In genomic region chr10:47402681-47403301, GRCh38 we compare ENCODE assay signal across 10 cellular contexts. TPM values are rescaled to one million over a fixed set of nuclear protein-coding genes. Genes with fewer than 3 reads are reported as not detected.
DNase-seq lines count a peak whose midpoint lies in the region; ATAC-seq and TF ChIP-seq lines count a peak whose summit lies in the region.
"Had no signal": no experiment of that assay in that cellular context is flagged by ENCODE, and none has a peak within 500 bp of the region (broad histone marks: within the 10 kb centered on the region; RNA-seq: fewer than 3 reads in every experiment).

No MANE protein-coding gene starts in this region.

- peak overlapping the region; percentile 32 for H3K4me3 Mint-ChIP-seq in Caco-2 (ENCODE audit: unreplicated experiment)
- H3K4me3 Mint-ChIP-seq: T-helper 17 cell had no signal

- peaks cover 70% of the 10 kb centered on the region for H3K4me1 ChIP-seq in Caco-2
- H3K4me1 ChIP-seq in RWPE2 (ENCODE audit: insufficient read depth, poor library complexity, severe bottlenecking) = peaks cover 35% of the 10 kb centered on the region
- peaks cover 24% of the 10 kb centered on the region for H3K4me1 ChIP-seq in foreskin keratinocyte

- H3K36me3 ChIP-seq in Caco-2 (ENCODE audit: control insufficient read depth, insufficient read depth, low read length) (no peaks in the 10 kb centered on the region), RWPE2 (ENCODE audit: low read depth) (no peaks in the 10 kb centered on the region)

- H3K27ac ChIP-seq in RWPE2 (ENCODE audit: poor library complexity, severe bottlenecking) (peak overlapping the region; percentile 70), foreskin keratinocyte (no peak overlapping the region)

- CTCF ChIA-PET in Caco-2 (lab: Charles Lee) = interaction anchor here (1.0 to 2.0 kb wide), 6 partner anchors 18 to 408 kb away, joined by 3 to 9 read pairs (median 4); partner anchors contain the start of gene ZNF488

- no peak for TF ChIP-seq CTCF in Caco-2 (IDR thresholded peaks at IDR 0.05; ENCODE audit: insufficient read depth in 1 of 2, low read depth in 1 of 2, low read length in 1 of 2, severe bottlenecking in 1 of 2, unreplicated experiment in 1 of 2)
- no peak for TF ChIP-seq CTCF in RWPE2 (IDR thresholded peaks at IDR 0.05; ENCODE audit: poor library complexity, severe bottlenecking)
- TF ChIP-seq CTCF in foreskin keratinocyte (conservative IDR thresholded peaks at IDR 0.05) = no peak
- no peak for TF ChIP-seq CTCF in omental fat pad (IDR thresholded peaks at IDR 0.05)

- peaks cover 44% of the 10 kb centered on the region for H3K4me1 Mint-ChIP-seq in Caco-2 (ENCODE audit: low read depth, unreplicated experiment)

- H3K9me3 ChIP-seq in Caco-2 (no peaks in the 10 kb centered on the region), RWPE2 (ENCODE audit: severe bottlenecking) (no peaks in the 10 kb centered on the region)

- no peaks in the 10 kb centered on the region for H3K36me3 Mint-ChIP-seq in Caco-2 (ENCODE audit: insufficient read depth, unreplicated experiment)

- no peaks in the 10 kb centered on the region for H3K27me3 ChIP-seq in Caco-2 (replicated peaks; ENCODE audit: control insufficient read depth, insufficient read depth, low read length)
- H3K27me3 ChIP-seq in RWPE2 (ENCODE audit: insufficient read depth, poor library complexity, severe bottlenecking) = no peaks in the 10 kb centered on the region
- H3K27me3 ChIP-seq in foreskin keratinocyte = no peaks in the 10 kb centered on the region

- DNase-seq in Caco-2 = peak; percentile 78 to 91
- peak; percentile 79 for DNase-seq in RWPE2 (ENCODE audit: low spot score)
- peak; percentile 60 to 82 for DNase-seq in foreskin keratinocyte
- DNase-seq in omental fat pad (ENCODE audit: low spot score) = no peak
- no peak for DNase-seq in HuH-7 (ENCODE audit: low spot score)
- DNase-seq: effector CD4-positive, alpha-beta T cell; T-helper 17 cell had no signal

- no TSS peak for BruUV-seq in Caco-2 (replicated peaks; lab: Mats Ljungman, UMichigan)

- H3K27ac Mint-ChIP-seq in Caco-2 (ENCODE audit: unreplicated experiment) = peak overlapping the region; percentile 66
- H3K27ac Mint-ChIP-seq: T-helper 17 cell had no signal

- H3K9me3 Mint-ChIP-seq in Caco-2 (ENCODE audit: unreplicated experiment) = no peaks in the 10 kb centered on the region

- POLR2A ChIA-PET in Caco-2 (lab: Charles Lee) = interaction anchor here (1.3 kb wide), 1 partner anchor 18 kb away, joined by 6 read pairs; the partner anchor contains the start of gene ZNF488

- ATAC-seq in RWPE2 (ENCODE audit: low read depth) = peak; percentile 63
- peak; percentile 40 for ATAC-seq in foreskin keratinocyte
- ATAC-seq in omental fat pad (ENCODE audit: low FRiP score) = peak; percentile 57
- no peak for ATAC-seq in GM21825 (IDR thresholded peaks at IDR 0.05; ENCODE audit: unreplicated experiment)
- ATAC-seq in GM21423 (IDR thresholded peaks at IDR 0.05; ENCODE audit: unreplicated experiment) = no peak
- ATAC-seq in HG03460 (IDR thresholded peaks at IDR 0.05; ENCODE audit: unreplicated experiment) = no peak
- ATAC-seq: T-helper 17 cell had no signal

- no peaks in the 10 kb centered on the region for H3K27me3 Mint-ChIP-seq in Caco-2 (ENCODE audit: insufficient read depth, unreplicated experiment)

- H3K4me3 ChIP-seq in Caco-2 (ENCODE audit: low read depth, low read length) (no peak overlapping the region), RWPE2 (ENCODE audit: severe bottlenecking) (no peak overlapping the region)

- intact Hi-C loops in Caco-2 (cut with micrococcal nuclease; ENCODE audit: unreplicated experiment) = loop anchor here (2.0 kb wide), 1 partner anchor 18 kb away; the partner anchor contains the start of gene ZNF488

RNA-seq across cellular contexts. Expression of gene ZNF488, which starts 18.7 kb away (rescaled TPM):
- total RNA-seq in Caco-2 (2022) (5.6 and 8.7 TPM in 2 replicates), foreskin keratinocyte (1.6 and 1.9 TPM in 2 replicates), omental fat pad (under 1 TPM in 2 of 4 donors, not detected in 2; 0.19 to 0.25 TPM)
- polyA plus RNA-seq in foreskin keratinocyte = 1.2 and 1.5 TPM in 2 replicates
- total RNA-seq: T-helper 17 cell had no signal

RNA-seq across cellular contexts. Expression of gene RBP3, which starts 54.6 kb away (rescaled TPM):
- not detected in 2 replicates for total RNA-seq in Caco-2 (2022)
- total RNA-seq in foreskin keratinocyte = not detected in 2 replicates
- polyA plus RNA-seq in foreskin keratinocyte = not detected in 2 replicates
- total RNA-seq in omental fat pad = not detected
- total RNA-seq: T-helper 17 cell had no signal

Comparison
In these comparisons a context has a peak if more than half of its experiments do, and no peak if none do; other contexts are left out.
1. DNase-seq: peak in Caco-2 (2 of 2), RWPE2 (single experiment) and foreskin keratinocyte (2 of 2); none in omental fat pad (single experiment) and HuH-7 (single experiment).
2. ATAC-seq: peak in RWPE2 (single experiment), foreskin keratinocyte (single experiment) and omental fat pad (single experiment); none in GM21825 (single experiment), GM21423 (single experiment) and HG03460 (single experiment).